ENCODE assay signal across 8 cellular contexts in genomic region chr5:137752873-137753226, GRCh38. TPM values are rescaled to one million over a fixed set of nuclear protein-coding genes. Genes with fewer than 3 reads are reported as not detected.
DNase-seq lines count a peak whose midpoint lies in the region; ATAC-seq and TF ChIP-seq lines count a peak whose summit lies in the region.

No MANE protein-coding gene starts in this region.

- H3K9ac ChIP-seq in endodermal cell (ENCODE audit: extremely low read depth, low read length, poor library complexity, severe bottlenecking) = peak overlapping the region; percentile 99

- H3K4me3 Mint-ChIP-seq in T-helper 1 cell treated with Interleukin-12 subunit alpha and Interleukin-12 subunit beta and Interleukin-4 antibody, amounts not matched to agents 30 μg/mL and 1 μg/mL, for 36 hours = peak overlapping the region; percentile 99
- peak overlapping the region; percentile 96 for H3K4me3 Mint-ChIP-seq in endodermal cell
- peak overlapping the region; percentile 96 to 100 (median 99) for H3K4me3 Mint-ChIP-seq in naive thymus-derived CD8-positive, alpha-beta T cell

- H3K4me3 ChIP-seq in HEK293 (ENCODE audit: low read depth, low read length) (peak overlapping the region; percentile 72), endodermal cell (ENCODE audit: low read length) (peak overlapping the region; percentile 99)

- CTCF ChIA-PET in HEK293 (lab: Yijun Ruan, JAX) = interaction anchor here (0.6 to 1.2 kb wide), 4 partner anchors 17 to 207 kb away, joined by 3 to 4 read pairs (median 4); partner anchors contain the start of gene KLHL3

- H3K4me1 Mint-ChIP-seq in T-helper 1 cell treated with Interleukin-12 subunit alpha and Interleukin-12 subunit beta and Interleukin-4 antibody, amounts not matched to agents 30 μg/mL and 1 μg/mL, for 36 hours (ENCODE audit: low read depth) = peaks cover 17% of the 10 kb centered on the region
- peaks cover 13% of the 10 kb centered on the region for H3K4me1 Mint-ChIP-seq in endodermal cell
- peaks cover 16 to 46% (median 30%) of the 10 kb centered on the region in 4 donors for H3K4me1 Mint-ChIP-seq in naive thymus-derived CD8-positive, alpha-beta T cell

- POLR2A ChIA-PET in HEK293 (lab: Yijun Ruan, JAX) = interaction anchor here (0.8 to 2.0 kb wide), 10 partner anchors 10 to 358 kb away, joined by 3 to 10 read pairs (median 4); partner anchors contain the start of genes FAM13B, KLHL3 and PKD2L2
- POLR2A ChIA-PET in naive thymus-derived CD8-positive, alpha-beta T cell (lab: Charles Lee) = interaction anchor here (1.0 to 5.1 kb wide), 11 partner anchors 10 to 280 kb away, joined by 3 to 88 read pairs (median 9); partner anchors contain the start of genes FAM13B and KLHL3

- no peaks in the 10 kb centered on the region for H3K27me3 Mint-ChIP-seq in T-helper 1 cell treated with Interleukin-12 subunit alpha and Interleukin-12 subunit beta and Interleukin-4 antibody, amounts not matched to agents 30 μg/mL and 1 μg/mL, for 36 hours (ENCODE audit: low read depth)
- peaks cover 4% of the 10 kb centered on the region for H3K27me3 Mint-ChIP-seq in endodermal cell (ENCODE audit: insufficient read depth)
- H3K27me3 Mint-ChIP-seq in naive thymus-derived CD8-positive, alpha-beta T cell = no peaks in the 10 kb centered on the region

- H3K27me3 ChIP-seq in endodermal cell (ENCODE audit: control insufficient read depth, insufficient read depth, low read length, poor library complexity, severe bottlenecking) = no peaks in the 10 kb centered on the region

- H3K27ac ChIP-seq in HEK293 (ENCODE audit: extremely low read depth, low read depth, low read length) = peak overlapping the region; percentile 99
- no peak overlapping the region for H3K27ac ChIP-seq in endodermal cell (ENCODE audit: low read depth, low read length)

- H3K36me3 ChIP-seq in HEK293 (ENCODE audit: control insufficient read depth in 2 of 2, insufficient read depth in 1 of 2, low read length in 2 of 2) = peaks cover 0 to 26% of the 10 kb centered on the region in 2 experiments; a peak in 1 of 3 replicates
- peaks cover 31% of the 10 kb centered on the region for H3K36me3 ChIP-seq in endodermal cell (ENCODE audit: control insufficient read depth, insufficient read depth, low read length)

- no peaks in the 10 kb centered on the region for H3K4me1 ChIP-seq in HEK293 (ENCODE audit: control insufficient read depth, insufficient read depth, low read length)
- no peaks in the 10 kb centered on the region for H3K4me1 ChIP-seq in endodermal cell (ENCODE audit: control insufficient read depth, insufficient read depth, low read length)

- DNase-seq in AML-193 (lab: John Stamatoyannopoulos, UW) (peak; percentile 29 to 43), endodermal cell (no peak), GF-D8 (lab: John Stamatoyannopoulos, UW) (no peak)
- DNase-seq in naive thymus-derived CD8-positive, alpha-beta T cell = peak in 7 of 10 donors; percentile 7 to 65 (median 21)

- no peaks in the 10 kb centered on the region for H3K9me3 Mint-ChIP-seq in T-helper 1 cell treated with Interleukin-12 subunit alpha and Interleukin-12 subunit beta and Interleukin-4 antibody, amounts not matched to agents 30 μg/mL and 1 μg/mL, for 36 hours
- no peaks in the 10 kb centered on the region for H3K9me3 Mint-ChIP-seq in endodermal cell
- no peaks in the 10 kb centered on the region for H3K9me3 Mint-ChIP-seq in naive thymus-derived CD8-positive, alpha-beta T cell

- H3K9me3 ChIP-seq in HEK293 (ENCODE audit: control insufficient read depth, insufficient read depth, low read depth, low read length) (no peaks in the 10 kb centered on the region), endodermal cell (ENCODE audit: control insufficient read depth, low read length) (no peaks in the 10 kb centered on the region)

- TF ChIP-seq CTCF in HEK293 (tag by site-specific recombination; IDR thresholded peaks at IDR 0.05) (no peak), endodermal cell (conservative IDR thresholded peaks at IDR 0.05) (no peak)

- 0% methylated on average over 1 to 6 of the region's 6 CpGs for WGBS in endodermal cell (ENCODE audit: insufficient coverage in 1 of 2, insufficient read length in 1 of 2), 2 experiments

- peaks cover 28% of the 10 kb centered on the region for H3K36me3 Mint-ChIP-seq in T-helper 1 cell treated with Interleukin-12 subunit alpha and Interleukin-12 subunit beta and Interleukin-4 antibody, amounts not matched to agents 30 μg/mL and 1 μg/mL, for 36 hours (ENCODE audit: low read depth)
- peaks cover 19% of the 10 kb centered on the region for H3K36me3 Mint-ChIP-seq in endodermal cell (ENCODE audit: low read depth)
- H3K36me3 Mint-ChIP-seq in naive thymus-derived CD8-positive, alpha-beta T cell = peaks cover 0 to 27% (median 0%) of the 10 kb centered on the region in 3 donors

- H3K27ac Mint-ChIP-seq in T-helper 1 cell treated with Interleukin-12 subunit alpha and Interleukin-12 subunit beta and Interleukin-4 antibody, amounts not matched to agents 30 μg/mL and 1 μg/mL, for 36 hours = peak overlapping the region; percentile 100
- H3K27ac Mint-ChIP-seq in endodermal cell = peak overlapping the region; percentile 100
- H3K27ac Mint-ChIP-seq in naive thymus-derived CD8-positive, alpha-beta T cell = peak overlapping the region; percentile 100

- no peak for ATAC-seq in naive thymus-derived CD8-positive, alpha-beta T cell
- ATAC-seq in HG03159 (IDR thresholded peaks at IDR 0.05; ENCODE audit: unreplicated experiment) (no peak), HG03196 (IDR thresholded peaks at IDR 0.05; ENCODE audit: unreplicated experiment) (no peak)

TF ChIP-seq in HEK293, 187 proteins besides CTCF, POLR2A, EP300 and RAD21 (continues in another document):
- TF ChIP-seq ZNF132 (tag by site-specific recombination; IDR thresholded peaks at IDR 0.05; ENCODE audit: borderline replicate concordance) = no peak
- TF ChIP-seq ZNF585B (tag by site-specific recombination; IDR thresholded peaks at IDR 0.05) = no peak
- TF ChIP-seq ZNF701 (tag by site-specific recombination; IDR thresholded peaks at IDR 0.05) = no peak
- no peak for TF ChIP-seq ZNF404 (tag by site-specific recombination; IDR thresholded peaks at IDR 0.05)
- TF ChIP-seq RBAK (tag by site-specific recombination; IDR thresholded peaks at IDR 0.05) = no peak
- TF ChIP-seq MZF1 (tag by site-specific recombination; IDR thresholded peaks at IDR 0.05; ENCODE audit: borderline replicate concordance) = no peak
- no peak for TF ChIP-seq SCRT2 (tag by site-specific recombination; IDR thresholded peaks at IDR 0.05)
- TF ChIP-seq ZNF157 (tag by site-specific recombination; IDR thresholded peaks at IDR 0.05) = no peak
- TF ChIP-seq BCL11B (tag by site-specific recombination; IDR thresholded peaks at IDR 0.05; ENCODE audit: low read depth) = no peak
- TF ChIP-seq ZBTB7A (tag by site-specific recombination; IDR thresholded peaks at IDR 0.05; ENCODE audit: low read depth) = no peak
- no peak for TF ChIP-seq ZSCAN5A (tag by site-specific recombination; IDR thresholded peaks at IDR 0.05)
- TF ChIP-seq ZNF26 (tag by site-specific recombination; IDR thresholded peaks at IDR 0.05) = no peak
- TF ChIP-seq ZNF639 (tag by site-specific recombination; IDR thresholded peaks at IDR 0.05) = no peak

RNA-seq across cellular contexts. Expression of gene HNRNPA0, which starts 1.3 kb away (rescaled TPM):
- 10 to 100 TPM; 50.7 to 61.0 TPM for total RNA-seq in endodermal cell
- 75.5 TPM for polyA plus RNA-seq in endodermal cell (2013, experiment 1 of 2)
- 72.9 TPM for polyA plus RNA-seq in endodermal cell (2013, experiment 2 of 2)
- total RNA-seq in naive thymus-derived CD8-positive, alpha-beta T cell = 10 to 100 TPM; 34.0 to 34.6 TPM
- 10 to 100 TPM; 16.1 to 17.9 (median 16.5) TPM for polyA plus RNA-seq in naive thymus-derived CD8-positive, alpha-beta T cell

RNA-seq across cellular contexts. Expression of gene KLHL3, which starts 17.0 kb away (rescaled TPM):
- 10 to 100 TPM; 17.5 to 19.4 TPM for total RNA-seq in endodermal cell
- 5.6 TPM for polyA plus RNA-seq in endodermal cell (2013, experiment 1 of 2)
- 5.9 TPM for polyA plus RNA-seq in endodermal cell (2013, experiment 2 of 2)
- 10 to 100 TPM; 36.2 to 37.2 TPM for total RNA-seq in naive thymus-derived CD8-positive, alpha-beta T cell
- polyA plus RNA-seq in naive thymus-derived CD8-positive, alpha-beta T cell = 1 to 10 TPM; 2.7 to 8.1 (median 4.5) TPM

Comparison
In these comparisons a context has a peak if more than half of its experiments do, and no peak if none do; other contexts are left out.
1. DNase-seq: peak in AML-193 (2 of 2) and naive thymus-derived CD8-positive, alpha-beta T cell (7 of 10); none in endodermal cell (single experiment) and GF-D8 (single experiment).
2. Peak in every context shown above with its lines, with median percentiles within 50 percentile points of each other: H3K27ac Mint-ChIP-seq and H3K4me3 Mint-ChIP-seq.